ENCODE assay signal across 17 cellular contexts in genomic region chr14:20601522-20601921, GRCh38. TPM values are rescaled to one million over a fixed set of nuclear protein-coding genes. Genes with fewer than 3 reads are reported as not detected.
DNase-seq lines count a peak whose midpoint lies in the region; ATAC-seq and TF ChIP-seq lines count a peak whose summit lies in the region.
"Had no signal": no experiment of that assay in that cellular context is flagged by ENCODE, and none has a peak within 500 bp of the region (broad histone marks: within the 10 kb centered on the region; RNA-seq: fewer than 3 reads in every experiment).

No MANE protein-coding gene starts in this region.

- H3K9ac ChIP-seq in endodermal cell (ENCODE audit: extremely low read depth, low read length, poor library complexity, severe bottlenecking) = no peak overlapping the region

- 92 to 93% methylated on average over 7 to 12 of the region's 12 CpGs for WGBS in endodermal cell (ENCODE audit: insufficient coverage in 1 of 2, insufficient read length in 1 of 2), 2 experiments

- H3K27me3 ChIP-seq in endodermal cell (ENCODE audit: control insufficient read depth, insufficient read depth, low read length, poor library complexity, severe bottlenecking) = no peaks in the 10 kb centered on the region

- H3K27ac ChIP-seq in endodermal cell (ENCODE audit: low read depth, low read length) = no peak overlapping the region
- H3K27ac ChIP-seq: 22Rv1 had no signal

- no peak for ATAC-seq in GM19467 (IDR thresholded peaks at IDR 0.05; ENCODE audit: unreplicated experiment)
- ATAC-seq: GM12878 had no signal

- H3K27ac Mint-ChIP-seq in CD14-positive monocyte (no peak overlapping the region), endodermal cell (no peak overlapping the region)

- intact Hi-C loops in CD14-positive monocyte (cut with micrococcal nuclease) = no loop called here

- no peaks in the 10 kb centered on the region for H3K4me1 ChIP-seq in endodermal cell (ENCODE audit: control insufficient read depth, insufficient read depth, low read length)
- H3K4me1 ChIP-seq: Caco-2 had no signal

- no peak overlapping the region for H3K4me3 ChIP-seq in endodermal cell (ENCODE audit: low read length)
- H3K4me3 ChIP-seq: GM12878 had no signal

- H3K4me3 Mint-ChIP-seq in CD14-positive monocyte = peak overlapping the region; percentile 71 to 72
- no peak overlapping the region for H3K4me3 Mint-ChIP-seq in endodermal cell
- H3K4me3 Mint-ChIP-seq: CD8-positive, alpha-beta memory T cell had no signal

- H3K27me3 Mint-ChIP-seq in CD14-positive monocyte (ENCODE audit: low read depth in 3 of 3) = peaks cover 0 to 6% (median 0%) of the 10 kb centered on the region in 3 donors
- H3K27me3 Mint-ChIP-seq in endodermal cell (ENCODE audit: insufficient read depth) = no peaks in the 10 kb centered on the region

- H3K9me3 Mint-ChIP-seq in CD14-positive monocyte = no peaks in the 10 kb centered on the region
- H3K9me3 Mint-ChIP-seq in endodermal cell = no peaks in the 10 kb centered on the region
- H3K9me3 Mint-ChIP-seq: CD8-positive, alpha-beta memory T cell had no signal

- DNase-seq in DMS 273 (lab: John Stamatoyannopoulos, UW; ENCODE audit: unreplicated experiment) (peak; percentile 38), DMS 273 treated with DMSO at 0.1 percent for 48 hours (lab: John Stamatoyannopoulos, UW) (no peak), CD14-positive monocyte (ENCODE audit: low spot score) (no peak), NOMO-1 treated with dmso at 0.1 percent for 144 hours (lab: John Stamatoyannopoulos, UW; ENCODE audit: unreplicated experiment) (peak; percentile 9), endodermal cell (peak; percentile 35), SKM-1 (lab: John Stamatoyannopoulos, UW; ENCODE audit: unreplicated experiment) (no peak)
- DNase-seq: Caco-2; CD8-positive, alpha-beta memory T cell; H7; IMR-90; KG1 had no signal

- peaks cover 14% of the 10 kb centered on the region for H3K4me1 Mint-ChIP-seq in CD14-positive monocyte
- H3K4me1 Mint-ChIP-seq in endodermal cell = no peaks in the 10 kb centered on the region
- H3K4me1 Mint-ChIP-seq: CD8-positive, alpha-beta memory T cell had no signal

- no peak for TF ChIP-seq CTCF in CD14-positive monocyte (IDR thresholded peaks at IDR 0.05)
- no peak for TF ChIP-seq CTCF in endodermal cell (conservative IDR thresholded peaks at IDR 0.05)

- H3K36me3 Mint-ChIP-seq in CD14-positive monocyte (no peaks in the 10 kb centered on the region), endodermal cell (ENCODE audit: low read depth) (no peaks in the 10 kb centered on the region)
- H3K36me3 Mint-ChIP-seq: CD8-positive, alpha-beta memory T cell had no signal

- H3K9me3 ChIP-seq in endodermal cell (ENCODE audit: control insufficient read depth, low read length) = no peaks in the 10 kb centered on the region
- H3K9me3 ChIP-seq: Caco-2 had no signal

- no peaks in the 10 kb centered on the region for H3K36me3 ChIP-seq in endodermal cell (ENCODE audit: control insufficient read depth, insufficient read depth, low read length)

RNA-seq across cellular contexts. Expression of gene RNASE12, which starts 10.3 kb away (rescaled TPM):
- polyA plus RNA-seq in CD14-positive monocyte = not detected
- not detected for total RNA-seq in endodermal cell
- polyA plus RNA-seq in endodermal cell (2013, experiment 1 of 2) = not detected
- not detected for polyA plus RNA-seq in endodermal cell (2013, experiment 2 of 2)
- total RNA-seq: A673; Caco-2; CD8-positive, alpha-beta memory T cell; G401; GM12878; H7; IMR-90 had no signal
- polyA plus RNA-seq: BJ; CD8-positive, alpha-beta memory T cell; GM12878; IMR-90 had no signal

RNA-seq across cellular contexts. Expression of gene RNASE11, which starts 13.7 kb away (rescaled TPM):
- not detected for polyA plus RNA-seq in CD14-positive monocyte
- not detected for total RNA-seq in endodermal cell
- not detected for polyA plus RNA-seq in endodermal cell (2013, experiment 1 of 2)
- polyA plus RNA-seq in endodermal cell (2013, experiment 2 of 2) = not detected
- total RNA-seq: A673; Caco-2; CD8-positive, alpha-beta memory T cell; G401; GM12878; H7; IMR-90 had no signal
- polyA plus RNA-seq: BJ; CD8-positive, alpha-beta memory T cell; GM12878; IMR-90 had no signal

RNA-seq across cellular contexts. Expression of gene OR6S1, which starts 40.0 kb away (rescaled TPM):
- not detected for polyA plus RNA-seq in CD14-positive monocyte
- total RNA-seq in endodermal cell = not detected
- polyA plus RNA-seq in endodermal cell (2013, experiment 1 of 2) = not detected
- polyA plus RNA-seq in endodermal cell (2013, experiment 2 of 2) = not detected
- total RNA-seq: A673; Caco-2; CD8-positive, alpha-beta memory T cell; G401; H7; IMR-90 had no signal
- polyA plus RNA-seq: BJ; CD8-positive, alpha-beta memory T cell; IMR-90 had no signal

RNA-seq across cellular contexts. Expression of gene RNASE9, which starts 40.7 kb away (rescaled TPM):
- not detected for polyA plus RNA-seq in CD14-positive monocyte
- not detected for total RNA-seq in endodermal cell
- not detected for polyA plus RNA-seq in endodermal cell (2013, experiment 1 of 2)
- not detected for polyA plus RNA-seq in endodermal cell (2013, experiment 2 of 2)
- total RNA-seq: A673; Caco-2; CD8-positive, alpha-beta memory T cell; G401; GM12878; H7; IMR-90 had no signal
- polyA plus RNA-seq: BJ; CD8-positive, alpha-beta memory T cell; GM12878; IMR-90 had no signal

Comparison
In these comparisons a context has a peak if more than half of its experiments do, and no peak if none do; other contexts are left out.
1. DNase-seq: peak in DMS 273 (single experiment), NOMO-1 treated with dmso at 0.1 percent for 144 hours (single experiment) and endodermal cell (single experiment); none in DMS 273 treated with DMSO at 0.1 percent for 48 hours (single experiment), CD14-positive monocyte (single experiment) and SKM-1 (single experiment).